In the genomic region with DNA sequence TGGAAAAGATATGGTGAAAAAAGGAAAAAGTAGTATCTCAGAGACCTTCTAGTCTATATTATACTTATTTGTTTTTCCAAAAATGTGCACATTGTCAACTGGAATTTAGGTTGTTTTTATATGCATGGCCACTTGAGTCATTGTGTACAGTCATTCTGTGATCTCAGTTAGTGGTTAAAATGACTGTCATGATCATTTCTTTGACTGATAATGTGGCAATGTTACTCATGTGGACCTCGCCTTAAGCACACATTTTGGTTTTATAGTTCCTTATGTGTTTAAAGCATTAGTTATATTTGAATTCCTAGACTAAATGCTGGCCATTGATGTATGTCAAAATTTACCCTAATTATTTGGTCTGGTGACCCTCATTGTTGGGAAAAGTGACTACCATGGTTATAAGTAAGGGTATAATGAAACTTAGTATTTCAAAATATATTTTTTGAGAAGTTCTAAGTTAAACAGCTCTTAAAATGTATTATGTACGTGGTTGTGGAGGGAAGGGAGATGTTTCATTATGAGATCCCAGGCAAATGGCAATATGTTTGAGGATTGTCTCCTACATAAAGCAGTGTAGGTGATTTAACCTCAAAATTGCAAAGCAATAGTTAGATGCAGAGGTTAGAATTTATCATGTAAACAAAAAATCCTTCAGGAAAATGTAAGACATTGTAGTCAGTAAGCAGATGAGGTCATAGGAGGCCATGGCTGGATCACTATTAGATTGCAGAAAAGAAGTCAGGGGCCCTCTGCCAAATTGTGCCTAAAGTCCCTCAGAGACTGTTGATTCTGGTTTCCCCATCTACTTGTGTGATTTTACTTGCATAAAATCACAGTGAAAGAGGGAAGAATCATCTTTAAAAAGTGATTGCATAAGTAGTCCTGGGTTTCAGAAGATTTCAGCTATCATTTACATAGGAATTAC, we compare ENCODE assay signal across 9 cellular contexts. TPM values are rescaled to one million over a fixed set of nuclear protein-coding genes. Genes with fewer than 3 reads are reported as not detected.
DNase-seq lines count a peak whose midpoint lies in the region; ATAC-seq and TF ChIP-seq lines count a peak whose summit lies in the region.
"Had no signal": no experiment of that assay in that cellular context is flagged by ENCODE, and none has a peak within 500 bp of the region (broad histone marks: within the 10 kb centered on the region; RNA-seq: fewer than 3 reads in every experiment).

No MANE protein-coding gene starts in this region.

- H3K9me3 ChIP-seq in GM23248 (ENCODE audit: low read depth) (no peaks in the 10 kb centered on the region), heart left ventricle (no peaks in the 10 kb centered on the region)

- intact Hi-C loops in posterior cingulate gyrus (cut with DNase I) = no loop called here
- intact Hi-C loops in heart left ventricle (cut with DNase I) = no loop called here

- H3K4me3 ChIP-seq in GM23248 (0 out of 2 replicates have a peak overlapping the region, but pooled peaks have one; percentile 31), heart left ventricle (no peak overlapping the region)

- TF ChIP-seq CTCF in foreskin keratinocyte (conservative IDR thresholded peaks at IDR 0.05) (no peak), heart left ventricle (IDR thresholded peaks at IDR 0.05) (no peak)

- in situ Hi-C loops in GM23248 (cut with MboI) = no loop called here

- no peaks in the 10 kb centered on the region for H4K20me1 ChIP-seq in GM23248 (ENCODE audit: insufficient read depth)

- H3K79me2 ChIP-seq in GM23248 (ENCODE audit: insufficient read depth) = no peaks in the 10 kb centered on the region

- H2AFZ ChIP-seq in GM23248 = no peak overlapping the region; the same call in 1 of the 2 replicates

- H3K9me2 ChIP-seq in GM23248 (ENCODE audit: insufficient read depth) = no peaks in the 10 kb centered on the region

- H3K9ac ChIP-seq in GM23248 = peak overlapping the region; percentile 69
- H3K9ac ChIP-seq: KMS-11 had no signal

- TF ChIP-seq POLR2A in heart left ventricle (IDR thresholded peaks at IDR 0.05) = no peak

- ATAC-seq in GM18508 (IDR thresholded peaks at IDR 0.05; ENCODE audit: insufficient read depth, unreplicated experiment) (peak; percentile 64), foreskin keratinocyte (peak; percentile 68), heart left ventricle (no peak)

- peak overlapping the region; percentile 75 for H3K4me2 ChIP-seq in GM23248 (ENCODE audit: unreplicated experiment)
- H3K4me2 ChIP-seq: KMS-11 had no signal

- H3K4me1 ChIP-seq in GM23248 (ENCODE audit: insufficient read depth) (peaks cover 19% of the 10 kb centered on the region), foreskin keratinocyte (peaks cover 5% of the 10 kb centered on the region), heart left ventricle (no peaks in the 10 kb centered on the region)

- peak overlapping the region; percentile 95 for H3K27ac ChIP-seq in GM23248
- no peak overlapping the region for H3K27ac ChIP-seq in foreskin keratinocyte
- no peak overlapping the region for H3K27ac ChIP-seq in heart left ventricle
- H3K27ac ChIP-seq: KMS-11 had no signal

- DNase-seq in GM23248 (peak; percentile 87), NCI-H460 (ENCODE audit: extremely low read depth, low read depth) (peak; percentile 96), foreskin keratinocyte (peak; percentile 44 to 58), posterior cingulate gyrus (no peak), SK-N-DZ (ENCODE audit: low spot score) (no peak), heart left ventricle (no peak)
- no peak for DNase-seq in stimulated activated naive CD4-positive, alpha-beta T cell treated with Interleukin-2 at 50 U/mL for 16 hours (lab: John Stamatoyannopoulos, UW)

- H3K36me3 ChIP-seq in GM23248 (ENCODE audit: low read depth) (peaks cover 4% of the 10 kb centered on the region; the same call in 1 of the 2 replicates), heart left ventricle (peaks cover 0 to 43% (median 4%) of the 10 kb centered on the region in 9 donors)

- H3K27me3 ChIP-seq in GM23248 (replicated peaks; ENCODE audit: insufficient read depth) = no peaks in the 10 kb centered on the region
- H3K27me3 ChIP-seq in foreskin keratinocyte = no peaks in the 10 kb centered on the region
- H3K27me3 ChIP-seq in heart left ventricle = no peaks in the 10 kb centered on the region

- WGBS in GM23248 (ENCODE audit: low coverage in 1 of 2, low lambda C conversion rate in 2 of 2, missing lambda C conversion rate in 2 of 2), 2 experiments = 42 to 52% methylated on average over 2 of the region's 2 CpGs
- WGBS in heart left ventricle, 4 donors = 92 to 95% (median 93%) methylated on average over 2 of the region's 2 CpGs

- peaks cover 32% of the 10 kb centered on the region for H3F3A ChIP-seq in GM23248 (ENCODE audit: insufficient read depth)

RNA-seq across cellular contexts. Expression of a gene that starts 17.5 kb away (rescaled TPM):
- total RNA-seq in GM23248 (2014; rRNA removed; shearing (Covaris generic)) = 14.2 and 18.2 TPM in 2 replicates
- polyA plus RNA-seq in GM23248 (2016; fragmentation: Nextera tagmentation; extraction: Ambion mirVana) = 64.7 and 67.7 TPM in 2 replicates
- 72.9 and 78.4 TPM in 2 replicates for total RNA-seq in NCI-H460 (2014; rRNA removed; shearing (Covaris generic))
- polyA plus RNA-seq in NCI-H460 (2014; cell fraction: nucleus; rRNA removed) = 128 and 155 TPM in 2 replicates
- 12.2 and 13.6 TPM in 2 replicates for total RNA-seq in foreskin keratinocyte
- 9.6 TPM in 2 replicates for polyA plus RNA-seq in foreskin keratinocyte
- 69.4 and 76.0 TPM in 2 replicates for polyA plus RNA-seq in SK-N-DZ (2014; cell fraction: cytosol; rRNA removed)
- 26.7 and 29.0 TPM in 2 replicates for polyA plus RNA-seq in SK-N-DZ (2014; cell fraction: nucleus; rRNA removed)
- 10 to 100 TPM; 14.5 to 32.3 (median 25.9) TPM for total RNA-seq in heart left ventricle
- 10 to 100 TPM in 1 of 2 donors, 1 to 10 TPM in 1; 7.4 to 27.3 TPM for polyA plus RNA-seq in heart left ventricle

RNA-seq across cellular contexts. Expression of a gene that starts 51.9 kb away (rescaled TPM):
- 5.9 and 6.3 TPM in 2 replicates for total RNA-seq in GM23248 (2014; rRNA removed; shearing (Covaris generic))
- polyA plus RNA-seq in GM23248 (2016; fragmentation: Nextera tagmentation; extraction: Ambion mirVana) (16.7 TPM in 2 replicates), foreskin keratinocyte (5.2 and 5.8 TPM in 2 replicates), heart left ventricle (10 to 100 TPM in 1 of 2 donors, 1 to 10 TPM in 1; 8.9 to 19.2 TPM)
- 24.8 and 30.7 TPM in 2 replicates for total RNA-seq in NCI-H460 (2014; rRNA removed; shearing (Covaris generic))
- 21.3 and 24.2 TPM in 2 replicates for polyA plus RNA-seq in NCI-H460 (2014; cell fraction: nucleus; rRNA removed)
- total RNA-seq in foreskin keratinocyte (7.8 and 9.6 TPM in 2 replicates), heart left ventricle (10 to 100 TPM in 7 of 9 donors, 1 to 10 TPM in 2; 5.2 to 24.5 (median 13.3) TPM)
- polyA plus RNA-seq in SK-N-DZ (2014; cell fraction: cytosol; rRNA removed) = 15.2 and 17.7 TPM in 2 replicates
- polyA plus RNA-seq in SK-N-DZ (2014; cell fraction: nucleus; rRNA removed) = 2.2 and 6.1 TPM in 2 replicates

Comparison
In these comparisons a context has a peak if more than half of its experiments do, and no peak if none do; other contexts are left out.
1. ATAC-seq: peak in GM18508 (single experiment) and foreskin keratinocyte (single experiment); none in heart left ventricle (0 of 4).
2. DNase-seq: peak in GM23248 (single experiment), NCI-H460 (single experiment) and foreskin keratinocyte (2 of 2); none in posterior cingulate gyrus (0 of 10), SK-N-DZ (single experiment), heart left ventricle (0 of 5) and stimulated activated naive CD4-positive, alpha-beta T cell treated with Interleukin-2 at 50 U/mL for 16 hours (single experiment).